In genomic region chr9:17876687-17877086, GRCh38 we compare ENCODE assay signal across 23 cellular contexts.
"Had no signal": no experiment of that assay in that cellular context is flagged by ENCODE, and none has a peak within 500 bp of the region (broad histone marks: within the 10 kb centered on the region; RNA-seq: fewer than 3 reads in every experiment).

No MANE protein-coding gene starts in this region.

- H3K36me3 Mint-ChIP-seq: stimulated activated memory B cell treated with anti-CD40 and anti-IgM and Interleukin-4, amounts not matched to agents 10 μg/mL and 1 μg/mL and 100 μg/mL, for 72 hours had no signal

- H3K27me3 Mint-ChIP-seq: effector memory CD8-positive, alpha-beta T cell; naive thymus-derived CD8-positive, alpha-beta T cell; stimulated activated memory B cell treated with anti-CD40 and anti-IgM and Interleukin-4, amounts not matched to agents 10 μg/mL and 1 μg/mL and 100 μg/mL, for 72 hours; stimulated activated naive CD8-positive, alpha-beta T cell treated with anti-CD3 and anti-CD28 coated beads, Interleukin-15, Interleukin-2, amounts not matched to agents 100 ng/mL and 50 ng/mL, for 24 hours had no signal

- ATAC-seq: effector memory CD8-positive, alpha-beta T cell; gastroesophageal sphincter; left lobe of liver; mucosa of descending colon; naive thymus-derived CD8-positive, alpha-beta T cell; psoas muscle; sciatic nerve; stimulated activated memory B cell treated with anti-CD40 and anti-IgM and Interleukin-4, amounts not matched to agents 10 μg/mL and 1 μg/mL and 100 μg/mL, for 72 hours; upper lobe of right lung had no signal

- H3K27ac ChIP-seq: epithelial cell of prostate, esophagus muscularis mucosa, gastroesophageal sphincter, neutrophil, psoas muscle, spleen, tibial nerve, upper lobe of right lung, vagina had no signal

- DNase-seq: effector memory CD8-positive, alpha-beta T cell; glutamatergic neuron; islet precursor cell; mammary epithelial cell; mucosa of descending colon; naive thymus-derived CD8-positive, alpha-beta T cell; psoas muscle; retina; spleen; stimulated activated CD4-positive, alpha-beta T cell treated with anti-CD3 and anti-CD28 coated beads, Interleukin-15, amount 100 ng/mL, for 24 hours; stimulated activated CD4-positive, alpha-beta T cell treated with anti-CD3 and anti-CD28 coated beads, Interleukin-1b, Interleukin-23, amount 100 ng/mL, for 48 hours; stimulated activated CD4-positive, alpha-beta T cell treated with anti-CD3 and anti-CD28 coated beads, Interleukin-4, amount 100 ng/mL, for 24 hours; upper lobe of right lung had no signal

- H3K27ac Mint-ChIP-seq: effector memory CD8-positive, alpha-beta T cell; naive thymus-derived CD8-positive, alpha-beta T cell; stimulated activated memory B cell treated with anti-CD40 and anti-IgM and Interleukin-4, amounts not matched to agents 10 μg/mL and 1 μg/mL and 100 μg/mL, for 72 hours; stimulated activated naive CD8-positive, alpha-beta T cell treated with anti-CD3 and anti-CD28 coated beads, Interleukin-15, Interleukin-2, amounts not matched to agents 100 ng/mL and 50 ng/mL, for 24 hours had no signal

- H3K9me3 Mint-ChIP-seq: stimulated activated naive CD8-positive, alpha-beta T cell treated with anti-CD3 and anti-CD28 coated beads, Interleukin-15, Interleukin-2, amounts not matched to agents 100 ng/mL and 50 ng/mL, for 24 hours had no signal

- H3K4me3 Mint-ChIP-seq: effector memory CD8-positive, alpha-beta T cell; naive thymus-derived CD8-positive, alpha-beta T cell; stimulated activated memory B cell treated with anti-CD40 and anti-IgM and Interleukin-4, amounts not matched to agents 10 μg/mL and 1 μg/mL and 100 μg/mL, for 72 hours; stimulated activated naive CD8-positive, alpha-beta T cell treated with anti-CD3 and anti-CD28 coated beads, Interleukin-15, Interleukin-2, amounts not matched to agents 100 ng/mL and 50 ng/mL, for 24 hours had no signal

- H3K4me1 Mint-ChIP-seq: naive thymus-derived CD8-positive, alpha-beta T cell; stimulated activated memory B cell treated with anti-CD40 and anti-IgM and Interleukin-4, amounts not matched to agents 10 μg/mL and 1 μg/mL and 100 μg/mL, for 72 hours had no signal
